In genomic region chr15:89090791-89091666, GRCh38 we compare ENCODE assay signal across 9 cellular contexts. TPM values are rescaled to one million over a fixed set of nuclear protein-coding genes. Genes with fewer than 3 reads are reported as not detected.
DNase-seq lines count a peak whose midpoint lies in the region; ATAC-seq, FAIRE-seq and TF ChIP-seq lines count a peak whose summit lies in the region.
"Had no signal": no experiment of that assay in that cellular context is flagged by ENCODE, and none has a peak within 500 bp of the region (broad histone marks: within the 10 kb centered on the region; RNA-seq: fewer than 3 reads in every experiment).

No MANE protein-coding gene starts in this region.

- FAIRE-seq in pancreas (lab: Jason Lieb, UNC), result no peak
- FAIRE-seq: G401.6 had no signal

- H3K9me3 Mint-ChIP-seq in activated T-helper 1 cell treated with anti-CD3 and anti-CD28 coated beads, Interleukin-12 subunit alpha, Interleukin-12 subunit beta, Interleukin-2, Interleukin-4 antibody, amounts not matched to agents 30 ng/mL and 10 ng/mL and 1 ng/mL, durations not matched to agents 14 hours and 24 hours and 36 hours, result no peaks in the 10 kb centered on the region

- peak overlapping the region; percentile 88 for H3K27ac Mint-ChIP-seq in activated T-helper 1 cell treated with anti-CD3 and anti-CD28 coated beads, Interleukin-12 subunit alpha, Interleukin-12 subunit beta, Interleukin-2, Interleukin-4 antibody, amounts not matched to agents 30 ng/mL and 10 ng/mL and 1 ng/mL, durations not matched to agents 14 hours and 24 hours and 36 hours

- H3K36me3 Mint-ChIP-seq in activated T-helper 1 cell treated with anti-CD3 and anti-CD28 coated beads, Interleukin-12 subunit alpha, Interleukin-12 subunit beta, Interleukin-2, Interleukin-4 antibody, amounts not matched to agents 30 ng/mL and 10 ng/mL and 1 ng/mL, durations not matched to agents 14 hours and 24 hours and 36 hours (ENCODE audit: low read depth), result peaks cover 7% of the 10 kb centered on the region

- H3K4me1 Mint-ChIP-seq in activated T-helper 1 cell treated with anti-CD3 and anti-CD28 coated beads, Interleukin-12 subunit alpha, Interleukin-12 subunit beta, Interleukin-2, Interleukin-4 antibody, amounts not matched to agents 30 ng/mL and 10 ng/mL and 1 ng/mL, durations not matched to agents 14 hours and 24 hours and 36 hours (ENCODE audit: low read depth), result peaks cover 38% of the 10 kb centered on the region

- no peaks in the 10 kb centered on the region for H3K27me3 ChIP-seq in pancreas

- no peaks in the 10 kb centered on the region for H3K27me3 Mint-ChIP-seq in activated T-helper 1 cell treated with anti-CD3 and anti-CD28 coated beads, Interleukin-12 subunit alpha, Interleukin-12 subunit beta, Interleukin-2, Interleukin-4 antibody, amounts not matched to agents 30 ng/mL and 10 ng/mL and 1 ng/mL, durations not matched to agents 14 hours and 24 hours and 36 hours (ENCODE audit: insufficient read depth)

- intact Hi-C loops in activated T-helper 1 cell treated with anti-CD3 and anti-CD28 coated beads, Interleukin-12 subunit alpha, Interleukin-12 subunit beta, Interleukin-2, Interleukin-4 antibody, amounts not matched to agents 30 ng/mL and 10 ng/mL and 1 ng/mL, durations not matched to agents 14 hours and 24 hours and 36 hours (cut with micrococcal nuclease), result no loop called here
- intact Hi-C loops in pancreas (cut with DNase I), result no loop called here

- no peaks in the 10 kb centered on the region for H3K9me3 ChIP-seq in pancreas

- H3K4me3 ChIP-seq in pancreas, result peak overlapping the region in 2 of 4 donors; percentile 97 to 99

- peak; percentile 8 to 39 (median 22) for ATAC-seq in pancreas
- no peak for ATAC-seq in HG03354 (IDR thresholded peaks at IDR 0.05; ENCODE audit: poor library complexity, severe bottlenecking, unreplicated experiment)

- H3K4me1 ChIP-seq in pancreas, result peaks cover 30 to 49% (median 37%) of the 10 kb centered on the region in 3 donors

- H3K36me3 ChIP-seq in pancreas, result no peaks in the 10 kb centered on the region

- peak overlapping the region; percentile 85 to 97 (median 95) for H3K27ac ChIP-seq in pancreas

- WGBS in pancreas, 2 donors, result 11 to 14% methylated on average over 12 of the region's 12 CpGs

- H3K4me3 Mint-ChIP-seq in activated T-helper 1 cell treated with anti-CD3 and anti-CD28 coated beads, Interleukin-12 subunit alpha, Interleukin-12 subunit beta, Interleukin-2, Interleukin-4 antibody, amounts not matched to agents 30 ng/mL and 10 ng/mL and 1 ng/mL, durations not matched to agents 14 hours and 24 hours and 36 hours, result no peak overlapping the region

- TF ChIP-seq CTCF in pancreas (IDR thresholded peaks at IDR 0.05), result no peak

- DNase-seq in SHP77 (lab: John Stamatoyannopoulos, UW), result peak; percentile 33 to 45
- DNase-seq in SHP77 treated with DMSO at 0.1 percent for 48 hours (lab: John Stamatoyannopoulos, UW), result no peak
- peak; percentile 42 for DNase-seq in NCI-H748 (lab: John Stamatoyannopoulos, UW; ENCODE audit: unreplicated experiment)
- peak; percentile 4 for DNase-seq in activated T-helper 1 cell treated with anti-CD3 and anti-CD28 coated beads, Interleukin-12 subunit alpha, Interleukin-12 subunit beta, Interleukin-2, Interleukin-4 antibody, amounts not matched to agents 30 ng/mL and 10 ng/mL and 1 ng/mL, durations not matched to agents 14 hours and 24 hours and 36 hours (ENCODE audit: low spot score)
- peak; percentile 78 for DNase-seq in foreskin melanocyte
- peak in 5 of 6 donors; percentile 57 to 77 (median 69) for DNase-seq in pancreas
- DNase-seq in NCI-H1436 treated with DMSO at 0.1 percent for 48 hours (lab: John Stamatoyannopoulos, UW), result no peak

RNA-seq across cellular contexts. Expression of gene ABHD2, which starts 2.8 kb away (rescaled TPM):
- total RNA-seq in activated T-helper 1 cell treated with anti-CD3 and anti-CD28 coated beads, Interleukin-12 subunit alpha, Interleukin-12 subunit beta, Interleukin-2, Interleukin-4 antibody, amounts not matched to agents 30 ng/mL and 10 ng/mL and 1 ng/mL, durations not matched to agents 14 hours and 24 hours and 36 hours, result 66.5 and 66.7 TPM in 2 replicates
- 100 to 1,000 TPM; 104 to 151 (median 132) TPM for total RNA-seq in pancreas
- 10 to 100 TPM in 1 of 2 donors, 1 to 10 TPM in 1; 7.9 to 16.2 TPM for polyA plus RNA-seq in pancreas

Comparison
In these comparisons a context has a peak if more than half of its experiments do, and no peak if none do; other contexts are left out.
1. DNase-seq: peak in SHP77 (2 of 2), NCI-H748 (single experiment), activated T-helper 1 cell treated with anti-CD3 and anti-CD28 coated beads, Interleukin-12 subunit alpha, Interleukin-12 subunit beta, Interleukin-2, Interleukin-4 antibody, amounts not matched to agents 30 ng/mL and 10 ng/mL and 1 ng/mL, durations not matched to agents 14 hours and 24 hours and 36 hours (single experiment), foreskin melanocyte (single experiment) and pancreas (5 of 6); none in SHP77 treated with DMSO at 0.1 percent for 48 hours (single experiment) and NCI-H1436 treated with DMSO at 0.1 percent for 48 hours (single experiment).